9 cellular contexts compared by ENCODE assay signal in genomic region chr19:52191951-52192350, GRCh38. TPM values are rescaled to one million over a fixed set of nuclear protein-coding genes. Genes with fewer than 3 reads are reported as not detected.
A peak's percentile ranks its signal among the peaks of the same experiment; 100 is the strongest.
DNase-seq lines count a peak whose midpoint lies in the region; ATAC-seq, FAIRE-seq and TF ChIP-seq lines count a peak whose summit lies in the region.
"Had no signal": no experiment of that assay in that cellular context is flagged by ENCODE, and none has a peak within 500 bp of the region (broad histone marks: within the 10 kb centered on the region; RNA-seq: fewer than 3 reads in every experiment).

No MANE protein-coding gene starts in this region.

- TF ChIP-seq POLR2A in HepG2 (IDR thresholded peaks at IDR 0.05; ENCODE audit: insufficient read depth in 1 of 2, low read depth in 2 of 2, low read length in 2 of 2), result no peak
- TF ChIP-seq POLR2A in right lobe of liver (IDR thresholded peaks at IDR 0.05), result no peak
- no peak for TF ChIP-seq POLR2A in thyroid gland (IDR thresholded peaks at IDR 0.05)

- no peak for TF ChIP-seq RAD21 in HepG2 (CRISPR knock-in tag; IDR thresholded peaks at IDR 0.05)

- H2AFZ ChIP-seq in HepG2 (ENCODE audit: low read length), result no peak overlapping the region

- CTCF ChIA-PET in HepG2 (lab: Yijun Ruan, JAX; ENCODE audit: low intra/inter-chr PET ratio, low total read pairs) (no interaction called here), MCF 10A (lab: Yijun Ruan, JAX) (no interaction called here)

- no peaks in the 10 kb centered on the region for H3K9me3 Mint-ChIP-seq in MCF 10A (ENCODE audit: unreplicated experiment)

- in situ Hi-C loops in HepG2 (cut with HindIII; ENCODE audit: extremely low pct_ligation_motif_present, low pct_unique_long_range_greater_than_20kb), result no loop called here

- DNase-seq in HepG2 (ENCODE audit: low spot score) (no peak), right lobe of liver (no peak), MCF 10A (ENCODE audit: unreplicated experiment) (no peak), pancreas (no peak), retina (no peak), thyroid gland (no peak)
- DNase-seq: NCI-H526 had no signal

- H3K79me2 ChIP-seq in HepG2 (ENCODE audit: insufficient read depth, low read length), result peaks cover 68% of the 10 kb centered on the region

- H3K36me3 ChIP-seq in HepG2 (replicated peaks in 1 of 2; ENCODE audit: control insufficient read depth in 1 of 2, insufficient read depth in 2 of 2, low read length in 2 of 2), result peaks cover 9 to 39% of the 10 kb centered on the region in 2 experiments; a peak in 4 of 5 replicates
- H3K36me3 ChIP-seq in right lobe of liver, result peaks cover 0 to 13% (median 0%) of the 10 kb centered on the region in 4 donors
- peaks cover 23% of the 10 kb centered on the region for H3K36me3 ChIP-seq in muscle layer of colon (ENCODE audit: insufficient read depth, low read length)
- no peaks in the 10 kb centered on the region for H3K36me3 ChIP-seq in pancreas
- peaks cover 0 to 13% of the 10 kb centered on the region in 2 donors for H3K36me3 ChIP-seq in thyroid gland

- no peaks in the 10 kb centered on the region for H3K27me3 Mint-ChIP-seq in MCF 10A (ENCODE audit: insufficient read depth, unreplicated experiment)

- H3K36me3 Mint-ChIP-seq in MCF 10A (ENCODE audit: insufficient read depth, unreplicated experiment), result peaks cover 35% of the 10 kb centered on the region

- H3K9me3 ChIP-seq in HepG2 (ENCODE audit: low read length), result no peaks in the 10 kb centered on the region
- no peaks in the 10 kb centered on the region for H3K9me3 ChIP-seq in right lobe of liver
- H3K9me3 ChIP-seq in muscle layer of colon (ENCODE audit: low read length), result no peaks in the 10 kb centered on the region
- H3K9me3 ChIP-seq in pancreas, result no peaks in the 10 kb centered on the region
- no peaks in the 10 kb centered on the region for H3K9me3 ChIP-seq in thyroid gland

- intact Hi-C loops in HepG2 (cut with micrococcal nuclease; ENCODE audit: unreplicated experiment), result loop anchor here (1.0 to 5.0 kb wide), 2 partner anchors 30 to 45 kb away; no protein-coding TSS in a partner anchor
- intact Hi-C loops in right lobe of liver (cut with DNase I), result no loop called here
- intact Hi-C loops in MCF 10A (cut with micrococcal nuclease), result no loop called here
- intact Hi-C loops in pancreas (cut with DNase I), result no loop called here
- intact Hi-C loops in thyroid gland (cut with DNase I), result no loop called here

- TF ChIP-seq EP300 in HepG2 (IDR thresholded peaks at IDR 0.05; ENCODE audit: low read depth in 2 of 2, low read length in 2 of 2) (no peak), HepG2 (CRISPR knock-in tag; IDR thresholded peaks at IDR 0.05; ENCODE audit: borderline replicate concordance) (no peak)

- peak overlapping the region; percentile 91 for H3K4me2 ChIP-seq in HepG2 (ENCODE audit: low read depth, low read length)

- peak overlapping the region in 1 of 3 experiments; percentile 92; a peak in 2 of 6 replicates for H3K4me3 ChIP-seq in HepG2 (replicated peaks in 1 of 3; ENCODE audit: insufficient read depth in 1 of 3, low read depth in 2 of 3, low read length in 3 of 3)
- H3K4me3 ChIP-seq in right lobe of liver, result no peak overlapping the region
- peak overlapping the region in 1 of 2 donors; percentile 87 for H3K4me3 ChIP-seq in muscle layer of colon (ENCODE audit: low read depth in 1 of 2, low read length in 2 of 2)
- peak overlapping the region in 1 of 4 donors; percentile 94 for H3K4me3 ChIP-seq in pancreas
- no peak overlapping the region for H3K4me3 ChIP-seq in thyroid gland (replicated peaks in 1 of 3)

- no peaks in the 10 kb centered on the region; a peak in 1 of 5 replicates for H3K27me3 ChIP-seq in HepG2 (ENCODE audit: control insufficient read depth in 1 of 2, insufficient read depth in 2 of 2, low read length in 2 of 2)
- H3K27me3 ChIP-seq in right lobe of liver, result no peaks in the 10 kb centered on the region
- no peaks in the 10 kb centered on the region for H3K27me3 ChIP-seq in muscle layer of colon (ENCODE audit: control insufficient read depth in 1 of 2, insufficient read depth in 2 of 2, low read length in 2 of 2)
- H3K27me3 ChIP-seq in pancreas, result no peaks in the 10 kb centered on the region
- no peaks in the 10 kb centered on the region for H3K27me3 ChIP-seq in thyroid gland

- POLR2A ChIA-PET in HepG2 (lab: Yijun Ruan, JAX) (no interaction called here), MCF 10A (lab: Yijun Ruan, JAX) (interaction anchor here (1.5 to 3.5 kb wide), 2 partner anchors 38 to 53 kb away, joined by 3 to 16 read pairs; partner anchors contain the start of gene ZNF616)

- no peak for FAIRE-seq in HepG2 (lab: Jason Lieb, UNC)
- no peak for FAIRE-seq in pancreas (lab: Jason Lieb, UNC)

- H3K4me1 Mint-ChIP-seq in MCF 10A (ENCODE audit: insufficient read depth, unreplicated experiment), result peaks cover 27% of the 10 kb centered on the region

- WGBS in HepG2 (ENCODE audit: low lambda C conversion rate), result 91% methylated on average over 2 of the region's 2 CpGs
- WGBS in right lobe of liver (ENCODE audit: insufficient coverage, low coverage, low lambda C conversion rate, missing lambda C conversion rate), result 79% methylated on average over 1 of the region's 2 CpGs
- 61 to 65% methylated on average over 2 of the region's 2 CpGs for WGBS in pancreas, 2 donors
- 60 to 67% methylated on average over 2 of the region's 2 CpGs for WGBS in thyroid gland, 2 donors

- BruUV-seq in HepG2 (replicated peaks; lab: Mats Ljungman, UMichigan) (no TSS peak), MCF 10A (replicated peaks; lab: Mats Ljungman, UMichigan) (no TSS peak)

- TF ChIP-seq CTCF in HepG2 (CRISPR knock-in tag; IDR thresholded peaks at IDR 0.05), result no peak
- no peak for TF ChIP-seq CTCF in right lobe of liver (IDR thresholded peaks at IDR 0.05)
- TF ChIP-seq CTCF in MCF 10A (IDR thresholded peaks at IDR 0.05; ENCODE audit: unreplicated experiment), result no peak
- TF ChIP-seq CTCF in pancreas (IDR thresholded peaks at IDR 0.05), result no peak
- TF ChIP-seq CTCF in thyroid gland (IDR thresholded peaks at IDR 0.05), result no peak

- peak overlapping the region; percentile 100 for H3K27ac Mint-ChIP-seq in MCF 10A (ENCODE audit: low read depth, unreplicated experiment)

- H3K4me1 ChIP-seq in HepG2 (ENCODE audit: insufficient read depth, low read length) (peaks cover 37% of the 10 kb centered on the region), right lobe of liver (peaks cover 0 to 22% (median 4%) of the 10 kb centered on the region in 4 donors), muscle layer of colon (ENCODE audit: insufficient read depth, low read length) (peaks cover 58% of the 10 kb centered on the region), pancreas (peaks cover 4 to 18% (median 5%) of the 10 kb centered on the region in 3 donors), thyroid gland (peaks cover 25 to 33% of the 10 kb centered on the region in 2 donors)

- H3K9ac ChIP-seq in HepG2 (ENCODE audit: insufficient read depth, low read depth, low read length) (no peak overlapping the region; the same call in 1 of the 2 replicates), muscle layer of colon (ENCODE audit: low read length) (peak overlapping the region; percentile 92)

- 0 out of 2 replicates have a peak, but pooled peaks cover 3% of the 10 kb centered on the region for H4K20me1 ChIP-seq in HepG2 (ENCODE audit: insufficient read depth, low read length)

- no peak overlapping the region for H3K27ac ChIP-seq in HepG2 (ENCODE audit: extremely low read length, insufficient read depth, low read length)
- no peak overlapping the region for H3K27ac ChIP-seq in right lobe of liver
- no peak overlapping the region for H3K27ac ChIP-seq in muscle layer of colon (ENCODE audit: low read depth, low read length)
- no peak overlapping the region for H3K27ac ChIP-seq in pancreas
- no peak overlapping the region for H3K27ac ChIP-seq in thyroid gland

- peak overlapping the region; percentile 97 for H3K4me3 Mint-ChIP-seq in MCF 10A (ENCODE audit: unreplicated experiment)

- no peak for ATAC-seq in HepG2
- no peak for ATAC-seq in right lobe of liver
- no peak for ATAC-seq in pancreas
- ATAC-seq in GM21447 (IDR thresholded peaks at IDR 0.05; ENCODE audit: unreplicated experiment), result no peak

RNA-seq across cellular contexts. Expression of gene PPP2R1A, which starts 2.1 kb away (rescaled TPM):
- total RNA-seq in HepG2 (2016; rRNA removed; fragmentation: Illumina TruSeq; extraction: Trizol) (130 and 141 TPM in 2 replicates), right lobe of liver (10 to 100 TPM; 59.4 to 93.0 (median 82.4) TPM), MCF 10A (2022) (194 and 211 TPM in 2 replicates), pancreas (100 to 1,000 TPM in 3 of 6 donors, 10 to 100 TPM in 3; 70.9 to 119 (median 99.1) TPM), thyroid gland (100 to 1,000 TPM; 120 to 272 (median 258) TPM)
- total RNA-seq in HepG2 (2016; cell fraction: cytosol; rRNA removed; fragmentation: Illumina TruSeq; extraction: Trizol; ENCODE audit: low read depth), result 13.2 and 14.6 TPM in 2 replicates
- 127 and 142 TPM in 2 replicates for total RNA-seq in HepG2 (2016; cell fraction: insoluble cytoplasmic fraction; rRNA removed; fragmentation: Illumina TruSeq; extraction: Trizol)
- 48.8 and 52.7 TPM in 2 replicates for total RNA-seq in HepG2 (2016; cell fraction: membrane; rRNA removed; fragmentation: Illumina TruSeq; extraction: Trizol)
- 60.6 and 73.7 TPM in 2 replicates for total RNA-seq in HepG2 (2016; cell fraction: nucleus; rRNA removed; fragmentation: Illumina TruSeq; extraction: Trizol)
- polyA plus RNA-seq in HepG2 (2011; rRNA removed) (86.7 and 106 TPM in 2 replicates), pancreas (100 to 1,000 TPM in 1 of 2 donors, 10 to 100 TPM in 1; 89.1 to 108 TPM)
- polyA plus RNA-seq in HepG2 (2011; cell fraction: cytosol; rRNA removed), result 70.4 and 89.0 TPM in 2 replicates
- 66.3 and 74.9 TPM in 2 replicates for polyA plus RNA-seq in HepG2 (2011; cell fraction: nucleus; rRNA removed)
- 139 and 160 TPM in 2 replicates for polyA plus RNA-seq in HepG2 (2012)
- polyA plus RNA-seq in HepG2 (2016; cell fraction: cytosol; fragmentation: Illumina TruSeq; extraction: Trizol; ENCODE audit: low read depth), result 22.6 and 27.2 TPM in 2 replicates
- 141 and 165 TPM in 2 replicates for polyA plus RNA-seq in HepG2 (2016; cell fraction: insoluble cytoplasmic fraction; fragmentation: Illumina TruSeq; extraction: Trizol; ENCODE audit: low read depth)
- 51.8 and 55.1 TPM in 2 replicates for polyA plus RNA-seq in HepG2 (2016; cell fraction: membrane; fragmentation: Illumina TruSeq; extraction: Trizol; ENCODE audit: low read depth)
- polyA plus RNA-seq in HepG2 (2016; cell fraction: nucleus; fragmentation: Illumina TruSeq; extraction: Trizol; ENCODE audit: insufficient read depth, low read depth), result 79.3 and 95.6 TPM in 2 replicates
- 326 and 356 TPM in 2 replicates for polyA minus RNA-seq in HepG2 (2011; rRNA and poly(A)+ RNA removed; ENCODE audit: low replicate concordance)
- 120 and 131 TPM in 2 replicates for polyA minus RNA-seq in HepG2 (2011; cell fraction: cytosol; rRNA and poly(A)+ RNA removed)
- 94.9 and 101 TPM in 2 replicates for polyA minus RNA-seq in HepG2 (2011; cell fraction: nucleus; rRNA and poly(A)+ RNA removed)

RNA-seq across cellular contexts. Expression of gene ZNF836, which starts 20.5 kb away (rescaled TPM):
- total RNA-seq in HepG2 (2016; rRNA removed; fragmentation: Illumina TruSeq; extraction: Trizol), result 5.3 and 5.8 TPM in 2 replicates
- 0.40 and 0.44 TPM in 2 replicates for total RNA-seq in HepG2 (2016; cell fraction: cytosol; rRNA removed; fragmentation: Illumina TruSeq; extraction: Trizol; ENCODE audit: low read depth)
- 6.1 and 6.2 TPM in 2 replicates for total RNA-seq in HepG2 (2016; cell fraction: insoluble cytoplasmic fraction; rRNA removed; fragmentation: Illumina TruSeq; extraction: Trizol)
- 2.5 and 5.1 TPM in 2 replicates for total RNA-seq in HepG2 (2016; cell fraction: membrane; rRNA removed; fragmentation: Illumina TruSeq; extraction: Trizol)
- total RNA-seq in HepG2 (2016; cell fraction: nucleus; rRNA removed; fragmentation: Illumina TruSeq; extraction: Trizol), result 3.3 and 6.3 TPM in 2 replicates
- polyA plus RNA-seq in HepG2 (2011; rRNA removed), result 1.6 and 1.7 TPM in 2 replicates
- 1.2 and 1.4 TPM in 2 replicates for polyA plus RNA-seq in HepG2 (2011; cell fraction: cytosol; rRNA removed)
- 4.9 and 5.3 TPM in 2 replicates for polyA plus RNA-seq in HepG2 (2011; cell fraction: nucleus; rRNA removed)
- 5.1 and 5.7 TPM in 2 replicates for polyA plus RNA-seq in HepG2 (2012)
- 1.4 TPM in 2 replicates for polyA plus RNA-seq in HepG2 (2016; cell fraction: cytosol; fragmentation: Illumina TruSeq; extraction: Trizol; ENCODE audit: low read depth)
- 4.1 and 4.7 TPM in 2 replicates for polyA plus RNA-seq in HepG2 (2016; cell fraction: insoluble cytoplasmic fraction; fragmentation: Illumina TruSeq; extraction: Trizol; ENCODE audit: low read depth)
- polyA plus RNA-seq in HepG2 (2016; cell fraction: membrane; fragmentation: Illumina TruSeq; extraction: Trizol; ENCODE audit: low read depth), result 1.8 and 1.9 TPM in 2 replicates
- polyA plus RNA-seq in HepG2 (2016; cell fraction: nucleus; fragmentation: Illumina TruSeq; extraction: Trizol; ENCODE audit: insufficient read depth, low read depth), result 7.2 and 10.4 TPM in 2 replicates
- 2.0 and 3.9 TPM in 2 replicates for polyA minus RNA-seq in HepG2 (2011; rRNA and poly(A)+ RNA removed; ENCODE audit: low replicate concordance)
- polyA minus RNA-seq in HepG2 (2011; cell fraction: cytosol; rRNA and poly(A)+ RNA removed), result 3.2 and 4.6 TPM in 2 replicates
- 7.6 and 10.2 TPM in 2 replicates for polyA minus RNA-seq in HepG2 (2011; cell fraction: nucleus; rRNA and poly(A)+ RNA removed)
- total RNA-seq in right lobe of liver, result 1 to 10 TPM; 1.5 to 3.7 (median 2.8) TPM
- total RNA-seq in MCF 10A (2022), result 4.3 and 7.7 TPM in 2 replicates
- total RNA-seq in pancreas, result 1 to 10 TPM; 4.4 to 9.2 (median 7.3) TPM
- 1 to 10 TPM; 2.0 to 2.8 TPM for polyA plus RNA-seq in pancreas
- 10 to 100 TPM in 3 of 4 donors, 1 to 10 TPM in 1; 7.2 to 15.9 (median 12.3) TPM for total RNA-seq in thyroid gland

RNA-seq across cellular contexts. Expression of gene ZNF616, which starts 52.2 kb away (rescaled TPM):
- total RNA-seq in HepG2 (2016; rRNA removed; fragmentation: Illumina TruSeq; extraction: Trizol) (10.4 and 19.8 TPM in 2 replicates), right lobe of liver (1 to 10 TPM; 1.9 to 6.2 (median 4.2) TPM), MCF 10A (2022) (9.5 and 13.5 TPM in 2 replicates), pancreas (1 to 10 TPM; 3.9 to 9.1 (median 5.5) TPM), thyroid gland (10 to 100 TPM; 11.0 to 14.1 (median 13.2) TPM)
- 1.5 and 1.7 TPM in 2 replicates for total RNA-seq in HepG2 (2016; cell fraction: cytosol; rRNA removed; fragmentation: Illumina TruSeq; extraction: Trizol; ENCODE audit: low read depth)
- 11.8 and 19.2 TPM in 2 replicates for total RNA-seq in HepG2 (2016; cell fraction: insoluble cytoplasmic fraction; rRNA removed; fragmentation: Illumina TruSeq; extraction: Trizol)
- total RNA-seq in HepG2 (2016; cell fraction: membrane; rRNA removed; fragmentation: Illumina TruSeq; extraction: Trizol), result 5.0 and 6.2 TPM in 2 replicates
- total RNA-seq in HepG2 (2016; cell fraction: nucleus; rRNA removed; fragmentation: Illumina TruSeq; extraction: Trizol), result 6.9 and 9.4 TPM in 2 replicates
- polyA plus RNA-seq in HepG2 (2011; rRNA removed) (2.2 and 3.2 TPM in 2 replicates), pancreas (1 to 10 TPM; 2.4 TPM)
- 1.2 and 2.3 TPM in 2 replicates for polyA plus RNA-seq in HepG2 (2011; cell fraction: cytosol; rRNA removed)
- polyA plus RNA-seq in HepG2 (2011; cell fraction: nucleus; rRNA removed), result 2.3 and 3.8 TPM in 2 replicates
- polyA plus RNA-seq in HepG2 (2012), result 6.6 and 7.4 TPM in 2 replicates
- polyA plus RNA-seq in HepG2 (2016; cell fraction: cytosol; fragmentation: Illumina TruSeq; extraction: Trizol; ENCODE audit: low read depth), result 0.31 and 0.53 TPM in 2 replicates
- 9.5 and 10.9 TPM in 2 replicates for polyA plus RNA-seq in HepG2 (2016; cell fraction: insoluble cytoplasmic fraction; fragmentation: Illumina TruSeq; extraction: Trizol; ENCODE audit: low read depth)
- polyA plus RNA-seq in HepG2 (2016; cell fraction: membrane; fragmentation: Illumina TruSeq; extraction: Trizol; ENCODE audit: low read depth), result 1.3 and 1.5 TPM in 2 replicates
- polyA plus RNA-seq in HepG2 (2016; cell fraction: nucleus; fragmentation: Illumina TruSeq; extraction: Trizol; ENCODE audit: insufficient read depth, low read depth), result 7.8 and 9.0 TPM in 2 replicates
- polyA minus RNA-seq in HepG2 (2011; rRNA and poly(A)+ RNA removed; ENCODE audit: low replicate concordance), result 8.7 and 9.8 TPM in 2 replicates
- 3.9 and 4.6 TPM in 2 replicates for polyA minus RNA-seq in HepG2 (2011; cell fraction: cytosol; rRNA and poly(A)+ RNA removed)
- polyA minus RNA-seq in HepG2 (2011; cell fraction: nucleus; rRNA and poly(A)+ RNA removed), result 9.7 and 18.8 TPM in 2 replicates
